ENCODE assay signal across 18 cellular contexts in the genomic region with DNA sequence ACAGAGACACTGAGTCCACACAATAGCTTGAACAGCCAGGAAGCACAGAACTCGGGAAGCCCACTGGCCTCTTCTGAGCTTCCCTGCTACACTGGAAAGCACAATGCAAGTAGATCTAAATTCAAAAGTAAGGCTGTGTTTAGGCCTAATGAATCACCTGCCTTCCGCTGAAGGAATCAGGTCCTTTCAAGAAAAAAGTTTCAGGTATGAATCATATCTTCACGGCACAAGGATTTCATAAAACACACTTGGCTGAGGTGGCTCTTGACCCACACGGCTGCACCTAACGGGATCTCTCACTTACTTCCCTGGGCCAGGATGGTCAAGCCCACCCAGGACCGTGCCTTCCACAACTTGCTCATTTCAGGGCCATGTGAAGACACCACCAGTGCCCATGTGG. TPM values are rescaled to one million over a fixed set of nuclear protein-coding genes. Genes with fewer than 3 reads are reported as not detected.
DNase-seq lines count a peak whose midpoint lies in the region; ATAC-seq and TF ChIP-seq lines count a peak whose summit lies in the region.
"Had no signal": no experiment of that assay in that cellular context is flagged by ENCODE, and none has a peak within 500 bp of the region (broad histone marks: within the 10 kb centered on the region; RNA-seq: fewer than 3 reads in every experiment).

No MANE protein-coding gene starts in this region.

- peaks cover 2 to 11% of the 10 kb centered on the region in 2 donors for H3K36me3 Mint-ChIP-seq in activated T-cell treated with anti-CD3 and anti-CD28 coated beads, Interleukin-2, amount 50 U/mL, for 72 hours (ENCODE audit: insufficient read depth in 2 of 2)
- peaks cover 32% of the 10 kb centered on the region for H3K36me3 Mint-ChIP-seq in WTC11
- H3K36me3 Mint-ChIP-seq in stimulated activated naive CD8-positive, alpha-beta T cell treated with anti-CD3 and anti-CD28 coated beads, Interleukin-15, Interleukin-2, amounts not matched to agents 100 ng/mL and 50 ng/mL, for 24 hours (ENCODE audit: low read depth), result peaks cover 36% of the 10 kb centered on the region

- H3K9me3 Mint-ChIP-seq in activated T-cell treated with anti-CD3 and anti-CD28 coated beads, Interleukin-2, amount 50 U/mL, for 72 hours, result no peaks in the 10 kb centered on the region
- no peaks in the 10 kb centered on the region for H3K9me3 Mint-ChIP-seq in WTC11
- no peaks in the 10 kb centered on the region for H3K9me3 Mint-ChIP-seq in stimulated activated naive CD8-positive, alpha-beta T cell treated with anti-CD3 and anti-CD28 coated beads, Interleukin-15, Interleukin-2, amounts not matched to agents 100 ng/mL and 50 ng/mL, for 24 hours

- TF ChIP-seq CTCF in WTC11 (IDR thresholded peaks at IDR 0.05), result no peak

- CTCF ChIA-PET in WTC11 (lab: Charles Lee), result no interaction called here

- H3K27ac ChIP-seq in epithelial cell of prostate, result peak overlapping the region; percentile 64
- H3K27ac ChIP-seq: right lobe of liver, vagina had no signal

- peak; percentile 33 to 41 for ATAC-seq in activated T-cell treated with anti-CD3 and anti-CD28 coated beads, Interleukin-2, amount 50 U/mL, for 72 hours (replicated peaks in 1 of 2)
- no peak for ATAC-seq in WTC11
- ATAC-seq in GM19035 (IDR thresholded peaks at IDR 0.05; ENCODE audit: unreplicated experiment), result no peak
- no peak for ATAC-seq in GM21528 (IDR thresholded peaks at IDR 0.05; ENCODE audit: low FRiP score, unreplicated experiment)
- ATAC-seq in HG03521 (IDR thresholded peaks at IDR 0.05; ENCODE audit: unreplicated experiment), result no peak
- ATAC-seq: HCT116, right lobe of liver had no signal

- POLR2A ChIA-PET in WTC11 (lab: Charles Lee), result no interaction called here

- H3K4me3 Mint-ChIP-seq in activated T-cell treated with anti-CD3 and anti-CD28 coated beads, Interleukin-2, amount 50 U/mL, for 72 hours, result peak overlapping the region; percentile 23 to 38
- no peak overlapping the region for H3K4me3 Mint-ChIP-seq in WTC11
- no peak overlapping the region for H3K4me3 Mint-ChIP-seq in stimulated activated naive CD8-positive, alpha-beta T cell treated with anti-CD3 and anti-CD28 coated beads, Interleukin-15, Interleukin-2, amounts not matched to agents 100 ng/mL and 50 ng/mL, for 24 hours

- no peak overlapping the region for H3K27ac Mint-ChIP-seq in activated T-cell treated with anti-CD3 and anti-CD28 coated beads, Interleukin-2, amount 50 U/mL, for 72 hours
- peak overlapping the region; percentile 68 for H3K27ac Mint-ChIP-seq in WTC11
- H3K27ac Mint-ChIP-seq in stimulated activated naive CD8-positive, alpha-beta T cell treated with anti-CD3 and anti-CD28 coated beads, Interleukin-15, Interleukin-2, amounts not matched to agents 100 ng/mL and 50 ng/mL, for 24 hours, result peak overlapping the region; percentile 76

- H3K27me3 Mint-ChIP-seq in activated T-cell treated with anti-CD3 and anti-CD28 coated beads, Interleukin-2, amount 50 U/mL, for 72 hours (ENCODE audit: low read depth), result no peaks in the 10 kb centered on the region
- H3K27me3 Mint-ChIP-seq in WTC11 (ENCODE audit: low read depth), result no peaks in the 10 kb centered on the region
- no peaks in the 10 kb centered on the region for H3K27me3 Mint-ChIP-seq in stimulated activated naive CD8-positive, alpha-beta T cell treated with anti-CD3 and anti-CD28 coated beads, Interleukin-15, Interleukin-2, amounts not matched to agents 100 ng/mL and 50 ng/mL, for 24 hours

- H3K4me1 Mint-ChIP-seq in activated T-cell treated with anti-CD3 and anti-CD28 coated beads, Interleukin-2, amount 50 U/mL, for 72 hours (ENCODE audit: low read depth), result peaks cover 84% of the 10 kb centered on the region
- peaks cover 3% of the 10 kb centered on the region for H3K4me1 Mint-ChIP-seq in WTC11
- peaks cover 73% of the 10 kb centered on the region for H3K4me1 Mint-ChIP-seq in stimulated activated naive CD8-positive, alpha-beta T cell treated with anti-CD3 and anti-CD28 coated beads, Interleukin-15, Interleukin-2, amounts not matched to agents 100 ng/mL and 50 ng/mL, for 24 hours (ENCODE audit: low read depth)

- no peak for DNase-seq in activated T-cell treated with anti-CD3 and anti-CD28 coated beads, Interleukin-2, amount 50 U/mL, for 72 hours
- no peak for DNase-seq in activated T-cell treated with anti-CD3 and anti-CD28 coated beads, Interleukin-2, amount 50 U/mL, for 1 hour
- no peak for DNase-seq in WTC11 (ENCODE audit: low spot score)
- peak; percentile 44 for DNase-seq in epithelial cell of prostate (ENCODE audit: low read depth, low spot score)
- DNase-seq: DMS153; effector CD4-positive, alpha-beta T cell; foreskin melanocyte; Karpas-422; NCI-H1436 treated with DMSO at 0.1 percent for 48 hours; NCI-H446 treated with DMSO at 0.1 percent for 48 hours; right lobe of liver; stimulated activated CD4-positive, alpha-beta T cell treated with anti-CD3 and anti-CD28 coated beads, Interleukin-4, amount 100 ng/mL, for 24 hours had no signal

TF ChIP-seq in WTC11, 78 proteins besides CTCF, POLR2A, EP300 and RAD21 (continues in another document):
- no peak for TF ChIP-seq CREM (CRISPR knock-in tag; IDR thresholded peaks at IDR 0.05)
- no peak for TF ChIP-seq SOX15 (CRISPR knock-in tag; IDR thresholded peaks at IDR 0.05)
- no peak for TF ChIP-seq ZNF281 (CRISPR knock-in tag; IDR thresholded peaks at IDR 0.05)
- TF ChIP-seq, protein P1, sequence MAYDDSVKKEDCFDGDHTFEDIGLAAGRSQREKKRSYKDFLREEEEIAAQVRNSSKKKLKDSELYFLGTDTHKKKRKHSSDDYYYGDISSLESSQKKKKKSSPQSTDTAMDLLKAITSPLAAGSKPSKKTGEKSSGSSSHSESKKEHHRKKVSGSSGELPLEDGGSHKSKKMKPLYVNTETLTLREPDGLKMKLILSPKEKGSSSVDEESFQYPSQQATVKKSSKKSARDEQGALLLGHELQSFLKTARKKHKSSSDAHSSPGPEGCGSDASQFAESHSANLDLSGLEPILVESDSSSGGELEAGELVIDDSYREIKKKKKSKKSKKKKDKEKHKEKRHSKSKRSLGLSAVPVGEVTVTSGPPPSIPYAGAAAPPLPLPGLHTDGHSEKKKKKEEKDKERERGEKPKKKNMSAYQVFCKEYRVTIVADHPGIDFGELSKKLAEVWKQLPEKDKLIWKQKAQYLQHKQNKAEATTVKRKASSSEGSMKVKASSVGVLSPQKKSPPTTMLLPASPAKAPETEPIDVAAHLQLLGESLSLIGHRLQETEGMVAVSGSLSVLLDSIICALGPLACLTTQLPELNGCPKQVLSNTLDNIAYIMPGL (CRISPR knock-in tag; IDR thresholded peaks at IDR 0.05), result no peak
- TF ChIP-seq SP1 (CRISPR knock-in tag; conservative IDR thresholded peaks at IDR 0.05), result no peak
- no peak for TF ChIP-seq ATF6 (CRISPR knock-in tag; IDR thresholded peaks at IDR 0.05)
- no peak for TF ChIP-seq NFYB (CRISPR knock-in tag; conservative IDR thresholded peaks at IDR 0.05; ENCODE audit: low read depth)
- TF ChIP-seq KAT7 (CRISPR knock-in tag; IDR thresholded peaks at IDR 0.05; ENCODE audit: borderline replicate concordance), result no peak
- TF ChIP-seq, protein P2, sequence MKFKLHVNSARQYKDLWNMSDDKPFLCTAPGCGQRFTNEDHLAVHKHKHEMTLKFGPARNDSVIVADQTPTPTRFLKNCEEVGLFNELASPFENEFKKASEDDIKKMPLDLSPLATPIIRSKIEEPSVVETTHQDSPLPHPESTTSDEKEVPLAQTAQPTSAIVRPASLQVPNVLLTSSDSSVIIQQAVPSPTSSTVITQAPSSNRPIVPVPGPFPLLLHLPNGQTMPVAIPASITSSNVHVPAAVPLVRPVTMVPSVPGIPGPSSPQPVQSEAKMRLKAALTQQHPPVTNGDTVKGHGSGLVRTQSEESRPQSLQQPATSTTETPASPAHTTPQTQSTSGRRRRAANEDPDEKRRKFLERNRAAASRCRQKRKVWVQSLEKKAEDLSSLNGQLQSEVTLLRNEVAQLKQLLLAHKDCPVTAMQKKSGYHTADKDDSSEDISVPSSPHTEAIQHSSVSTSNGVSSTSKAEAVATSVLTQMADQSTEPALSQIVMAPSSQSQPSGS (CRISPR knock-in tag; IDR thresholded peaks at IDR 0.05; ENCODE audit: borderline replicate concordance, low read depth), result no peak

RNA-seq across cellular contexts. Expression of gene IRF2, which starts 59.3 kb away (rescaled TPM):
- 10 to 100 TPM; 70.3 TPM for total RNA-seq in activated T-cell treated with anti-CD3 and anti-CD28 coated beads, Interleukin-2, amount 50 U/mL, for 72 hours
- total RNA-seq in WTC11 (2021), result 9.3 to 11.8 TPM (median 11.3 TPM) in 3 replicates

Comparison
In these comparisons a context has a peak if more than half of its experiments do, and no peak if none do; other contexts are left out.
1. ATAC-seq: peak in activated T-cell treated with anti-CD3 and anti-CD28 coated beads, Interleukin-2, amount 50 U/mL, for 72 hours (2 of 2); none in WTC11 (single experiment), GM19035 (single experiment), GM21528 (single experiment) and HG03521 (single experiment).
2. H3K4me3 Mint-ChIP-seq: peak in activated T-cell treated with anti-CD3 and anti-CD28 coated beads, Interleukin-2, amount 50 U/mL, for 72 hours (2 of 2); none in WTC11 (single experiment) and stimulated activated naive CD8-positive, alpha-beta T cell treated with anti-CD3 and anti-CD28 coated beads, Interleukin-15, Interleukin-2, amounts not matched to agents 100 ng/mL and 50 ng/mL, for 24 hours (single experiment).